Comparison of ENCODE assay signal across 1 cellular context in the genomic region with DNA sequence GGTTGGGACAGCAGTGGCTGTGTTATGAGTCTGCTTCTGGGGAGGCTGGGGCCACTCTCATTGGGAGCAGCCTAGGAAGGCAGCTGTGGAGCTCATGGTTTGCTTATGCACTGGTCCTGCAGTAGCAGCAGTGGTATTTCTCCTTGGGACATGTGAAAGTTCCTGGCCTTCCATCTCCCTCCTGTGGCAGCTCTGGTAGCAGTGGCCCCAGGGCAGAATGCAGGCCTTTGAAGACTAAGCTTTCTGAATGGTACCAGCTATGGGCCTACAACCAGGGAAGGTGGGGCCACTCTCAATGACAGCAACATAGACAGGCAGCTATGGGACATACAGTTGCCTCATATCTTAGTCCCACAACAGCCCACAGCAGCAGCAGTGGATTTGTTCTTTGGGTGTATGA.
TF ChIP-seq lines count a peak whose summit lies in the region.

No MANE protein-coding gene starts in this region.

TF ChIP-seq in WTC11, 78 proteins besides CTCF, POLR2A, EP300 and RAD21 (continued from another document):
- TF ChIP-seq RELA (CRISPR knock-in tag; IDR thresholded peaks at IDR 0.05; ENCODE audit: borderline replicate concordance) = no peak
- no peak for TF ChIP-seq JAZF1 (CRISPR knock-in tag; IDR thresholded peaks at IDR 0.05)
- TF ChIP-seq, protein P1, sequence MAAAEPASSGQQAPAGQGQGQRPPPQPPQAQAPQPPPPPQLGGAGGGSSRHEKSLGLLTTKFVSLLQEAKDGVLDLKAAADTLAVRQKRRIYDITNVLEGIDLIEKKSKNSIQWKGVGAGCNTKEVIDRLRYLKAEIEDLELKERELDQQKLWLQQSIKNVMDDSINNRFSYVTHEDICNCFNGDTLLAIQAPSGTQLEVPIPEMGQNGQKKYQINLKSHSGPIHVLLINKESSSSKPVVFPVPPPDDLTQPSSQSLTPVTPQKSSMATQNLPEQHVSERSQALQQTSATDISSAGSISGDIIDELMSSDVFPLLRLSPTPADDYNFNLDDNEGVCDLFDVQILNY (CRISPR knock-in tag; IDR thresholded peaks at IDR 0.05) = no peak
